In genomic region chr5:140550147-140551079, GRCh38 we compare ENCODE assay signal across 12 cellular contexts. TPM values are rescaled to one million over a fixed set of nuclear protein-coding genes. Genes with fewer than 3 reads are reported as not detected.
DNase-seq lines count a peak whose midpoint lies in the region; ATAC-seq, FAIRE-seq and TF ChIP-seq lines count a peak whose summit lies in the region.
"Had no signal": no experiment of that assay in that cellular context is flagged by ENCODE, and none has a peak within 500 bp of the region (broad histone marks: within the 10 kb centered on the region; RNA-seq: fewer than 3 reads in every experiment).

No MANE protein-coding gene starts in this region.

- TF ChIP-seq CTCF in OCI-LY7 (conservative IDR thresholded peaks at IDR 0.05; ENCODE audit: low read length), result no peak
- no peak for TF ChIP-seq CTCF in endodermal cell (conservative IDR thresholded peaks at IDR 0.05)
- TF ChIP-seq CTCF in progenitor cell of endocrine pancreas (IDR thresholded peaks at IDR 0.05; ENCODE audit: unreplicated experiment), result no peak

- CTCF ChIA-PET in OCI-LY7 (lab: Charles Lee; ENCODE audit: unreplicated experiment), result no interaction called here

- WGBS in endodermal cell (ENCODE audit: insufficient coverage in 1 of 2, insufficient read length in 1 of 2), 2 experiments, result 94 to 100% methylated on average over 9 to 11 of the region's 11 CpGs

- peak overlapping the region; percentile 6; the same call in 1 of the 2 replicates for H3K4me2 ChIP-seq in BLaER1
- no peak overlapping the region for H3K4me2 ChIP-seq in OCI-LY7 (ENCODE audit: low read length)

- FAIRE-seq in RCC 7860 (lab: Jason Lieb, UNC), result no peak

- H3K27ac Mint-ChIP-seq in endodermal cell, result no peak overlapping the region
- peak overlapping the region; percentile 10 for H3K27ac Mint-ChIP-seq in progenitor cell of endocrine pancreas

- peaks cover 50% of the 10 kb centered on the region for H3K36me3 Mint-ChIP-seq in endodermal cell (ENCODE audit: low read depth)
- peaks cover 11% of the 10 kb centered on the region for H3K36me3 Mint-ChIP-seq in progenitor cell of endocrine pancreas (ENCODE audit: insufficient read depth)

- POLR2A ChIA-PET in OCI-LY7 (lab: Charles Lee), result no interaction called here

- BruUV-seq in OCI-LY7 (replicated peaks; lab: Mats Ljungman, UMichigan), result TSS peak; percentile 27

- no peaks in the 10 kb centered on the region for H3K9me2 ChIP-seq in OCI-LY7 (ENCODE audit: insufficient read depth, low read length)

- H2AFZ ChIP-seq in OCI-LY7 (ENCODE audit: low read length), result no peak overlapping the region

- intact Hi-C loops in OCI-LY7 (cut with micrococcal nuclease; ENCODE audit: unreplicated experiment), result loop anchor here (10.0 kb wide), 2 partner anchors 186 to 306 kb away; partner anchors contain the start of gene SLC4A9

- H3K4me1 Mint-ChIP-seq in endodermal cell (peaks cover 26% of the 10 kb centered on the region), progenitor cell of endocrine pancreas (ENCODE audit: low read depth) (peaks cover 18% of the 10 kb centered on the region)

- H3K9me3 ChIP-seq in BLaER1 (no peaks in the 10 kb centered on the region), OCI-LY7 (ENCODE audit: low read length) (no peaks in the 10 kb centered on the region), endodermal cell (ENCODE audit: control insufficient read depth, low read length) (no peaks in the 10 kb centered on the region)
- H3K9me3 ChIP-seq: left lung had no signal

- peaks cover 3% of the 10 kb centered on the region; the same call in 1 of the 2 replicates for H3K79me2 ChIP-seq in OCI-LY7 (ENCODE audit: insufficient read depth, low read depth, low read length)

- H3K27me3 ChIP-seq in BLaER1 (no peaks in the 10 kb centered on the region), endodermal cell (ENCODE audit: control insufficient read depth, insufficient read depth, low read length, poor library complexity, severe bottlenecking) (no peaks in the 10 kb centered on the region)
- H3K27me3 ChIP-seq: left lung had no signal

- H3K27me3 Mint-ChIP-seq in endodermal cell (ENCODE audit: insufficient read depth), result no peaks in the 10 kb centered on the region
- H3K27me3 Mint-ChIP-seq in progenitor cell of endocrine pancreas, result no peaks in the 10 kb centered on the region

- H3K9me3 Mint-ChIP-seq in endodermal cell (no peaks in the 10 kb centered on the region), progenitor cell of endocrine pancreas (ENCODE audit: low read depth) (no peaks in the 10 kb centered on the region)

- H3K4me3 Mint-ChIP-seq in endodermal cell, result no peak overlapping the region
- no peak overlapping the region for H3K4me3 Mint-ChIP-seq in progenitor cell of endocrine pancreas (ENCODE audit: low read depth)

- H3K4me3 ChIP-seq in BLaER1, result no peak overlapping the region
- H3K4me3 ChIP-seq in OCI-LY7 (ENCODE audit: low read depth, low read length, poor library complexity, severe bottlenecking), result no peak overlapping the region
- H3K4me3 ChIP-seq in endodermal cell (ENCODE audit: low read length), result no peak overlapping the region
- H3K4me3 ChIP-seq: left lung had no signal

- H3K4me1 ChIP-seq in BLaER1 (peaks cover 51% of the 10 kb centered on the region), OCI-LY7 (ENCODE audit: insufficient read depth, low read length, poor library complexity, severe bottlenecking) (peaks cover 22% of the 10 kb centered on the region), endodermal cell (ENCODE audit: control insufficient read depth, insufficient read depth, low read length) (peaks cover 18% of the 10 kb centered on the region)

- no peak for DNase-seq in OCI-LY7 (ENCODE audit: low spot score)
- peak; percentile 31 for DNase-seq in endodermal cell
- no peak for DNase-seq in progenitor cell of endocrine pancreas (ENCODE audit: low spot score, unreplicated experiment)
- no peak for DNase-seq in RCC 7860 (ENCODE audit: low spot score)
- no peak for DNase-seq in MV-4-11 (lab: John Stamatoyannopoulos, UW)
- DNase-seq: activated gamma-delta T cell, DMS53, erythroblast, left lung had no signal

- H3K9ac ChIP-seq in BLaER1 (no peak overlapping the region), endodermal cell (ENCODE audit: extremely low read depth, low read length, poor library complexity, severe bottlenecking) (no peak overlapping the region)

- H4K20me1 ChIP-seq in BLaER1 (no peaks in the 10 kb centered on the region; the same call in 1 of the 2 replicates), OCI-LY7 (ENCODE audit: insufficient read depth, low read length) (no peaks in the 10 kb centered on the region)

- no peak for ATAC-seq in HG03432 (IDR thresholded peaks at IDR 0.05; ENCODE audit: unreplicated experiment)
- no peak for ATAC-seq in HG02642 (IDR thresholded peaks at IDR 0.05; ENCODE audit: poor library complexity, unreplicated experiment)

- peaks cover 43% of the 10 kb centered on the region for H3K36me3 ChIP-seq in BLaER1
- H3K36me3 ChIP-seq in OCI-LY7 (ENCODE audit: insufficient read depth, low read length), result peaks cover 64% of the 10 kb centered on the region
- H3K36me3 ChIP-seq in endodermal cell (ENCODE audit: control insufficient read depth, insufficient read depth, low read length), result peaks cover 69% of the 10 kb centered on the region

- 0 out of 2 replicates have a peak overlapping the region, but pooled peaks have one; percentile 91 for H3K27ac ChIP-seq in BLaER1
- H3K27ac ChIP-seq in OCI-LY7 (ENCODE audit: low read depth, low read length, poor library complexity, severe bottlenecking), result no peak overlapping the region
- no peak overlapping the region for H3K27ac ChIP-seq in endodermal cell (ENCODE audit: low read depth, low read length)

RNA-seq across cellular contexts. Expression of gene EIF4EBP3, which starts 3.0 kb away (rescaled TPM):
- total RNA-seq in OCI-LY7 (2014; rRNA removed; shearing (Covaris generic)), result 0.98 TPM in 1 of 2 replicates, not detected in the other
- 7.9 and 8.3 TPM in 2 replicates for total RNA-seq in OCI-LY7 (2022)
- 1 to 10 TPM; 5.1 to 6.3 TPM for total RNA-seq in endodermal cell
- polyA plus RNA-seq in endodermal cell (2013, experiment 1 of 2), result 3.2 TPM
- polyA plus RNA-seq in endodermal cell (2013, experiment 2 of 2), result 3.7 TPM
- total RNA-seq in progenitor cell of endocrine pancreas, result 6.1 and 6.7 TPM in 2 replicates

RNA-seq across cellular contexts. Expression of gene SRA1, which starts 6.9 kb away (rescaled TPM):
- 18.8 and 19.1 TPM in 2 replicates for total RNA-seq in OCI-LY7 (2014; rRNA removed; shearing (Covaris generic))
- total RNA-seq in OCI-LY7 (2022) (21.3 and 24.5 TPM in 2 replicates), endodermal cell (10 to 100 TPM; 40.5 to 42.9 TPM), progenitor cell of endocrine pancreas (31.8 and 34.6 TPM in 2 replicates)
- polyA plus RNA-seq in endodermal cell (2013, experiment 1 of 2), result 31.3 TPM
- 29.4 TPM for polyA plus RNA-seq in endodermal cell (2013, experiment 2 of 2)

RNA-seq across cellular contexts. Expression of gene APBB3, which starts 14.0 kb away (rescaled TPM):
- 22.7 and 37.9 TPM in 2 replicates for total RNA-seq in OCI-LY7 (2014; rRNA removed; shearing (Covaris generic))
- total RNA-seq in OCI-LY7 (2022) (32.1 and 32.2 TPM in 2 replicates), endodermal cell (10 to 100 TPM; 36.4 to 41.4 TPM), progenitor cell of endocrine pancreas (47.8 and 53.6 TPM in 2 replicates)
- polyA plus RNA-seq in endodermal cell (2013, experiment 1 of 2), result 45.7 TPM
- polyA plus RNA-seq in endodermal cell (2013, experiment 2 of 2), result 33.2 TPM

RNA-seq across cellular contexts. Expression of gene SLC35A4, which starts 14.2 kb away (rescaled TPM):
- total RNA-seq in OCI-LY7 (2014; rRNA removed; shearing (Covaris generic)), result 19.6 and 29.1 TPM in 2 replicates
- total RNA-seq in OCI-LY7 (2022) (48.7 TPM in 2 replicates), endodermal cell (10 to 100 TPM; 61.6 to 68.9 TPM), progenitor cell of endocrine pancreas (67.3 and 69.2 TPM in 2 replicates)
- polyA plus RNA-seq in endodermal cell (2013, experiment 1 of 2), result 60.1 TPM
- 54.3 TPM for polyA plus RNA-seq in endodermal cell (2013, experiment 2 of 2)
